In genomic region chr3:179279837-179280236, GRCh38 we compare ENCODE assay signal across 20 cellular contexts.
"Had no signal": no experiment of that assay in that cellular context is flagged by ENCODE, and none has a peak within 500 bp of the region (broad histone marks: within the 10 kb centered on the region; RNA-seq: fewer than 3 reads in every experiment).

No MANE protein-coding gene starts in this region.

- H3K9ac ChIP-seq: KMS-11 had no signal

- FAIRE-seq: HTR-8/SVneo had no signal

- ATAC-seq: SK-N-SH treated with all-trans-retinoic acid at 6 μM for 48 hours had no signal

- H3K27ac ChIP-seq: HL-60, KMS-11, RWPE1 had no signal

- H3K4me2 ChIP-seq: KMS-11 had no signal

- DNase-seq: Kasumi-1, MM.1S, NCI-H1092 treated with DMSO at 0.1 percent for 48 hours, NCI-H1436, NCI-H187, NCI-H2029, NCI-H2081 treated with DMSO at 0.1 percent for 48 hours, NCI-H2171, NCI-H226, NCI-H446, NCI-H510A, NCI-H524 treated with DMSO at 0.1 percent for 48 hours, NCI-H69, NCI-H774, SHP77 had no signal
